In the genomic region with DNA sequence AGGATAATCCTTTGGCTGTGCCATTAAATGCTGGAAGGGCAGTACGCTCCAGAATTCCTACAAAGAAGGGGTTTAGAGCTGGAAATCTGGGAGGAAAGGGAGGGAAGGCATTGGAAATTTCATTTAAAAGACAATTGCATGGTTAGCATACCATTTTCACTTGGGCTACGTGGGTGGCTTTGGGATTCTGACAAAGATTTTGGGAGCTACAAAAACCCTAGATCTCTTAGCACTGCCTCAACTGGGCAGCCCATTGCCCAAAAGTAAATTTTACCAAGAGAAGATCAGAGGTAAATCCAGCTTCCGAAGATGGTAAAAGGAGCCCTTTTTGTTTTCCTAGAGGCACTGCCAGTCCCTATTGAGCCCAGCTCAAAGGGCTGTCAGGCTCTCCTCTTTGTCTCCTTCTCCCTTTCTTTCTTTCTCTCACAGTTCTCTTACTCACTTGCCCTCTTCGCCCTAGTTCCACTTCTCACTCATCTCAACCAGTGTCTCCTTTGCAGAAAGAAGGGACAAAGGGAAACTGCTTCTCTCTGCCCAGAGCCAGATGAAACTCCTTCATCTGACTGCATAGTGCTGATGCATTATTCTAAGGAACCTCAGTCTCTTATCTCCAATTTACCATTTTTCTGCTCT, we compare ENCODE assay signal across 16 cellular contexts.
"Had no signal": no experiment of that assay in that cellular context is flagged by ENCODE, and none has a peak within 500 bp of the region (broad histone marks: within the 10 kb centered on the region; RNA-seq: fewer than 3 reads in every experiment).

No MANE protein-coding gene starts in this region.

- ATAC-seq: activated naive CD8-positive, alpha-beta T cell treated with anti-CD3 and anti-CD28 coated beads, Interleukin-2, amount 50 U/mL, for 24 hours; esophagus mucosa; left lung; naive thymus-derived CD8-positive, alpha-beta T cell; stimulated activated naive B cell treated with anti-CD40 and anti-IgM and Interleukin-4, amounts not matched to agents 10 μg/mL and 1 μg/mL and 100 μg/mL, for 72 hours had no signal

- H3K4me1 ChIP-seq: transverse colon, vagina had no signal

- H3K4me3 ChIP-seq: cardiac muscle cell, dorsolateral prefrontal cortex, left lung, right atrium auricular region, transverse colon, vagina had no signal

- H3K27ac ChIP-seq: cardiac muscle cell, dorsolateral prefrontal cortex, left lung, right atrium auricular region, transverse colon, vagina had no signal

- H3K36me3 ChIP-seq: cardiac muscle cell, left lung, right atrium auricular region, transverse colon, vagina had no signal

- H3K27me3 ChIP-seq: left lung, right atrium auricular region, transverse colon, vagina had no signal

- DNase-seq: activated CD4-positive, alpha-beta T cell treated with anti-CD3 and anti-CD28 coated beads, Interleukin-2, amount 50 U/mL, for 48 hours; activated CD4-positive, CD25-positive, alpha-beta regulatory T cell treated with anti-CD3 and anti-CD28 coated beads, Interleukin-2, amount 50 U/mL, for 72 hours; activated naive CD4-positive, alpha-beta T cell treated with anti-CD3 and anti-CD28 coated beads for 36 hours; activated naive CD8-positive, alpha-beta T cell treated with anti-CD3 and anti-CD28 coated beads, Interleukin-2, amount 50 U/mL, for 24 hours; dorsolateral prefrontal cortex; left lung; naive thymus-derived CD8-positive, alpha-beta T cell; stimulated activated CD4-positive, alpha-beta T cell treated with anti-CD3 and anti-CD28 coated beads, Interleukin-15, amount 100 ng/mL, for 24 hours; stimulated activated CD4-positive, alpha-beta T cell treated with anti-CD3 and anti-CD28 coated beads, Interleukin-4, amount 100 ng/mL, for 1 hour; stimulated activated naive B cell treated with anti-CD40 and anti-IgM and Interleukin-4, amounts not matched to agents 10 μg/mL and 1 μg/mL and 100 μg/mL, for 72 hours; SW 1271; transverse colon had no signal

- H3K9me3 ChIP-seq: left lung, right atrium auricular region, transverse colon, vagina had no signal
